In the genomic region with DNA sequence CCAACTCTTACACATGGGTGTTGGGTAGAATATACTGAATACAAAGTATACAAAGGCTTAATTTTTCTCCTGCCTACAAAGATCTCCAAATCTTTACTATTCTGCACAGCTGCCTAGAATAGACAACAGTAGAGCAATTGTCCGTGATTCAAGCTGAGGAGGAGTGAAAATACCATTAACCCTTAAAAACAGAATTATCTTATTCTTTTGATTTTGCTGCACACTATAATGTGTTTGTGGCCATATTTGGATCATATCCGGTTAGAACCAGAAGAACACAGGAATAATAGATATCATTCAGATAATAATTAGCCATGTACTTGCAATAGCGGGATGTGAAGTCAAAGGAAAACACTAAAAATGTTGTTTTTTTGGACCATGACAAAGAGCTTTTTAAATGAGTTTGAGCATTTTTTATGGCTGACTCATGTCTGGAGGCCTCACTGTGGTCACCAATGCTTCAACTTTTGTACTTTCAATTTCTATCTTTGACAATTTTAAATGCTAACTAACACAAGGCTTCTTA, we compare ENCODE assay signal across 9 cellular contexts.
DNase-seq lines count a peak whose midpoint lies in the region; ATAC-seq, FAIRE-seq and TF ChIP-seq lines count a peak whose summit lies in the region.
"Had no signal": no experiment of that assay in that cellular context is flagged by ENCODE, and none has a peak within 500 bp of the region (broad histone marks: within the 10 kb centered on the region; RNA-seq: fewer than 3 reads in every experiment).

No MANE protein-coding gene starts in this region.

- DNase-seq in GM12891 (ENCODE audit: insufficient read length, low spot score) = peak; percentile 6
- DNase-seq in NOMO-1 treated with DMSO at 0.1 percent for 48 hours (lab: John Stamatoyannopoulos, UW; ENCODE audit: unreplicated experiment) = peak; percentile 72
- DNase-seq in hepatic stellate cell (ENCODE audit: low spot score) = peak; percentile 25
- DNase-seq in SK-N-DZ (ENCODE audit: low spot score) = no peak
- DNase-seq in psoas muscle = no peak

- no peak overlapping the region for H3K27ac ChIP-seq in psoas muscle
- H3K27ac ChIP-seq in gastroesophageal sphincter = no peak overlapping the region

- H3K4me3 ChIP-seq in psoas muscle (no peak overlapping the region), gastroesophageal sphincter (no peak overlapping the region)

- H3K27me3 ChIP-seq in psoas muscle (ENCODE audit: insufficient read depth in 3 of 3, low read length in 2 of 3) = no peaks in the 10 kb centered on the region
- no peaks in the 10 kb centered on the region for H3K27me3 ChIP-seq in gastroesophageal sphincter

- H3K36me3 ChIP-seq in psoas muscle (ENCODE audit: insufficient read depth in 1 of 2, low read depth in 1 of 2) = no peaks in the 10 kb centered on the region
- no peaks in the 10 kb centered on the region for H3K36me3 ChIP-seq in gastroesophageal sphincter

- TF ChIP-seq POLR2A in GM12891 (IDR thresholded peaks at IDR 0.05; ENCODE audit: low read depth, low read length) = no peak
- TF ChIP-seq POLR2A in gastroesophageal sphincter (IDR thresholded peaks at IDR 0.05) = no peak

- TF ChIP-seq EP300 in gastroesophageal sphincter (IDR thresholded peaks at IDR 0.05) = no peak

- no peaks in the 10 kb centered on the region for H3K4me1 ChIP-seq in psoas muscle
- H3K4me1 ChIP-seq in gastroesophageal sphincter = peaks cover 0 to 5% (median 0%) of the 10 kb centered on the region in 3 donors

- H3K9me3 ChIP-seq in psoas muscle = no peaks in the 10 kb centered on the region
- H3K9me3 ChIP-seq in gastroesophageal sphincter = no peaks in the 10 kb centered on the region

- intact Hi-C loops in psoas muscle (cut with DNase I) = no loop called here

- peak; percentile 78 for ATAC-seq in HG02571 (IDR thresholded peaks at IDR 0.05; ENCODE audit: unreplicated experiment)
- no peak for ATAC-seq in activated CD4-positive, CD25-positive, alpha-beta regulatory T cell treated with anti-CD3 and anti-CD28 coated beads, Interleukin-2, amount 50 U/mL, for 24 hours
- no peak for ATAC-seq in psoas muscle
- no peak for ATAC-seq in gastroesophageal sphincter

- FAIRE-seq in GM12891 (lab: Jason Lieb, UNC) = peak; percentile 64
- FAIRE-seq: H1 had no signal

- WGBS in psoas muscle, 3 donors = 24 to 52% (median 30%) methylated on average over 3 of the region's 3 CpGs
- 35 to 61% methylated on average over 3 of the region's 3 CpGs for WGBS in gastroesophageal sphincter (ENCODE audit: low coverage in 1 of 2), 2 donors

- TF ChIP-seq CTCF in psoas muscle (IDR thresholded peaks at IDR 0.05) (no peak), gastroesophageal sphincter (IDR thresholded peaks at IDR 0.05) (no peak)

TF ChIP-seq in GM12891, 5 proteins besides CTCF, POLR2A, EP300 and RAD21:
- no peak for TF ChIP-seq TAF1 (IDR thresholded peaks at IDR 0.05; ENCODE audit: low read depth, low read length)

Comparison
In these comparisons a context has a peak if more than half of its experiments do, and no peak if none do; other contexts are left out.
1. DNase-seq: peak in GM12891 (single experiment), NOMO-1 treated with DMSO at 0.1 percent for 48 hours (single experiment) and hepatic stellate cell (single experiment); none in SK-N-DZ (single experiment) and psoas muscle (0 of 2).